20 cellular contexts compared by ENCODE assay signal in genomic region chr4:3816983-3817382, GRCh38. TPM values are rescaled to one million over a fixed set of nuclear protein-coding genes. Genes with fewer than 3 reads are reported as not detected.
A peak's percentile ranks its signal among the peaks of the same experiment; 100 is the strongest.
DNase-seq lines count a peak whose midpoint lies in the region; ATAC-seq and TF ChIP-seq lines count a peak whose summit lies in the region.
"Had no signal": no experiment of that assay in that cellular context is flagged by ENCODE, and none has a peak within 500 bp of the region (broad histone marks: within the 10 kb centered on the region; RNA-seq: fewer than 3 reads in every experiment).

No MANE protein-coding gene starts in this region.

- DNase-seq in Right ventricle myocardium inferior (ENCODE audit: missing footprints) (peak; percentile 50), cardiac septum (ENCODE audit: low spot score) (no peak), left cardiac atrium (peak; percentile 2), right atrium auricular region (ENCODE audit: low spot score) (no peak), lower lobe of right lung (peak; percentile 13), posterior vena cava (ENCODE audit: low spot score) (peak; percentile 47), UCSD-AML1 (lab: John Stamatoyannopoulos, UW; ENCODE audit: unreplicated experiment) (no peak)
- no peak for DNase-seq in activated naive CD4-positive, alpha-beta T cell treated with anti-CD3 and anti-CD28 coated beads, Interleukin-2, amount 10 ng/mL, durations not matched to agents 7 days and 5 days
- DNase-seq: AML-193; Caco-2; Calu3; CD4-positive, alpha-beta T cell; CD8-positive, alpha-beta T cell; DMS79 treated with DMSO at 0.1 percent for 48 hours; GF-D8 had no signal

- intact Hi-C loops in Right ventricle myocardium inferior (cut with DNase I) (no loop called here), cardiac septum (cut with DNase I) (no loop called here), left cardiac atrium (cut with DNase I) (no loop called here), lower lobe of right lung (cut with DNase I) (no loop called here), posterior vena cava (cut with DNase I) (no loop called here)

- no peaks in the 10 kb centered on the region for H3K4me1 ChIP-seq in right atrium auricular region
- H3K4me1 ChIP-seq in lower lobe of right lung, result no peaks in the 10 kb centered on the region

- no peak for ATAC-seq in Right ventricle myocardium inferior
- no peak for ATAC-seq in left cardiac atrium
- no peak for ATAC-seq in lower lobe of right lung
- ATAC-seq: A549; CD8-positive, alpha-beta T cell had no signal

- no peaks in the 10 kb centered on the region for H3K36me3 ChIP-seq in right atrium auricular region
- H3K36me3 ChIP-seq in lower lobe of right lung, result no peaks in the 10 kb centered on the region
- H3K36me3 ChIP-seq: BLaER1 treated with 17β-estradiol and CSF1 and Interleukin-3, amounts not matched to agents 10 nM and 100 nM had no signal

- H3K4me3 ChIP-seq in right atrium auricular region, result no peak overlapping the region
- no peak overlapping the region for H3K4me3 ChIP-seq in lower lobe of right lung
- H3K4me3 ChIP-seq: A549; BLaER1 treated with 17β-estradiol and CSF1 and Interleukin-3, amounts not matched to agents 10 nM and 100 nM had no signal

- H3K4me1 Mint-ChIP-seq in activated naive CD4-positive, alpha-beta T cell treated with anti-CD3 and anti-CD28 coated beads, Interleukin-2, amount 10 ng/mL, durations not matched to agents 7 days and 5 days, result no peaks in the 10 kb centered on the region
- H3K4me1 Mint-ChIP-seq: B cell had no signal

- H3K4me3 Mint-ChIP-seq in activated naive CD4-positive, alpha-beta T cell treated with anti-CD3 and anti-CD28 coated beads, Interleukin-2, amount 10 ng/mL, durations not matched to agents 7 days and 5 days, result no peak overlapping the region
- H3K4me3 Mint-ChIP-seq: B cell; CD4-positive, alpha-beta T cell; CD8-positive, alpha-beta T cell had no signal

- TF ChIP-seq CTCF in right atrium auricular region (IDR thresholded peaks at IDR 0.05) (no peak), lower lobe of right lung (IDR thresholded peaks at IDR 0.05) (no peak)

- H3K27me3 Mint-ChIP-seq in activated naive CD4-positive, alpha-beta T cell treated with anti-CD3 and anti-CD28 coated beads, Interleukin-2, amount 10 ng/mL, durations not matched to agents 7 days and 5 days, result peaks cover 3% of the 10 kb centered on the region
- H3K27me3 Mint-ChIP-seq: B cell; CD4-positive, alpha-beta T cell had no signal

- H3K36me3 Mint-ChIP-seq in activated naive CD4-positive, alpha-beta T cell treated with anti-CD3 and anti-CD28 coated beads, Interleukin-2, amount 10 ng/mL, durations not matched to agents 7 days and 5 days, result no peaks in the 10 kb centered on the region
- H3K36me3 Mint-ChIP-seq: CD8-positive, alpha-beta T cell had no signal

- H3K27ac ChIP-seq in right atrium auricular region (no peak overlapping the region), lower lobe of right lung (no peak overlapping the region)
- H3K27ac ChIP-seq: 22Rv1; A549; BLaER1 treated with 17β-estradiol and CSF1 and Interleukin-3, amounts not matched to agents 10 nM and 100 nM; C4-2B had no signal

- CTCF ChIA-PET in activated naive CD4-positive, alpha-beta T cell treated with anti-CD3 and anti-CD28 coated beads, Interleukin-2, amount 10 ng/mL, durations not matched to agents 7 days and 5 days (lab: Charles Lee), result no interaction called here

- H3K9me3 Mint-ChIP-seq in activated naive CD4-positive, alpha-beta T cell treated with anti-CD3 and anti-CD28 coated beads, Interleukin-2, amount 10 ng/mL, durations not matched to agents 7 days and 5 days, result no peaks in the 10 kb centered on the region
- H3K9me3 Mint-ChIP-seq: CD4-positive, alpha-beta T cell; CD8-positive, alpha-beta T cell had no signal

- H3K27me3 ChIP-seq in right atrium auricular region, result no peaks in the 10 kb centered on the region
- H3K27me3 ChIP-seq in lower lobe of right lung (ENCODE audit: low read depth), result peaks cover 23% of the 10 kb centered on the region
- H3K27me3 ChIP-seq: BLaER1 treated with 17β-estradiol and CSF1 and Interleukin-3, amounts not matched to agents 10 nM and 100 nM had no signal

- peaks cover 0 to 4% of the 10 kb centered on the region in 2 donors for H3K9me3 ChIP-seq in right atrium auricular region
- H3K9me3 ChIP-seq in lower lobe of right lung, result no peaks in the 10 kb centered on the region
- H3K9me3 ChIP-seq: A549, Caco-2 had no signal

- no peak overlapping the region for H3K27ac Mint-ChIP-seq in activated naive CD4-positive, alpha-beta T cell treated with anti-CD3 and anti-CD28 coated beads, Interleukin-2, amount 10 ng/mL, durations not matched to agents 7 days and 5 days
- H3K27ac Mint-ChIP-seq: B cell; CD4-positive, alpha-beta T cell; CD8-positive, alpha-beta T cell had no signal

RNA-seq across cellular contexts. Expression of gene ADRA2C, which starts 50.8 kb away (rescaled TPM):
- 6.9 TPM for total RNA-seq in Right ventricle myocardium inferior
- 5.4 TPM for total RNA-seq in cardiac septum
- 1 to 10 TPM; 6.8 TPM for total RNA-seq in left cardiac atrium
- 1 to 10 TPM; 2.6 to 3.1 TPM for total RNA-seq in right atrium auricular region
- total RNA-seq in lower lobe of right lung, result 2.5 TPM
- 10 to 100 TPM; 56.4 to 61.5 TPM for total RNA-seq in posterior vena cava
- total RNA-seq: B cell; CD4-positive, alpha-beta T cell; CD8-positive, alpha-beta T cell had no signal

Comparison
In these comparisons a context has a peak if more than half of its experiments do, and no peak if none do; other contexts are left out.
1. DNase-seq: peak in Right ventricle myocardium inferior (single experiment), left cardiac atrium (single experiment), lower lobe of right lung (single experiment) and posterior vena cava (single experiment); none in cardiac septum (single experiment), right atrium auricular region (single experiment), UCSD-AML1 (single experiment) and activated naive CD4-positive, alpha-beta T cell treated with anti-CD3 and anti-CD28 coated beads, Interleukin-2, amount 10 ng/mL, durations not matched to agents 7 days and 5 days (single experiment).